25 cellular contexts compared by ENCODE assay signal in genomic region chr1:54161495-54162168, GRCh38. TPM values are rescaled to one million over a fixed set of nuclear protein-coding genes. Genes with fewer than 3 reads are reported as not detected.
"Had no signal": no experiment of that assay in that cellular context is flagged by ENCODE, and none has a peak within 500 bp of the region (broad histone marks: within the 10 kb centered on the region; RNA-seq: fewer than 3 reads in every experiment).

No MANE protein-coding gene starts in this region.

- DNase-seq: activated CD4-positive, alpha-beta memory T cell treated with anti-CD3 and anti-CD28 coated beads, Interleukin-2, amount 10 ng/mL, durations not matched to agents 7 days and 5 days; activated CD4-positive, alpha-beta T cell treated with anti-CD3 and anti-CD28 coated beads for 1 hour; activated CD4-positive, alpha-beta T cell treated with anti-CD3 and anti-CD28 coated beads, Interleukin-2, amount 10 ng/mL, durations not matched to agents 7 days and 5 days; activated CD8-positive, alpha-beta memory T cell treated with anti-CD3 and anti-CD28 coated beads, Interleukin-2, amount 50 U/mL, for 48 hours; activated gamma-delta T cell treated with Interleukin-2 at 50 U/mL for 16 hours; activated naive CD4-positive, alpha-beta T cell treated with anti-CD3 and anti-CD28 coated beads, Interleukin-2, amount 50 U/mL, for 16 hours; activated T-cell treated with anti-CD3 and anti-CD28 coated beads, Interleukin-2, amount 50 U/mL, for 4 hours; amniotic stem cell; central memory CD4-positive, alpha-beta T cell; dermis blood vessel endothelial cell; effector CD4-positive, alpha-beta T cell; esophagus squamous epithelium; foreskin melanocyte; left ventricle myocardium superior; mammary epithelial cell; naive B cell; nephron progenitor cell; nucleus accumbens; right cardiac atrium; stimulated activated CD4-positive, alpha-beta T cell treated with anti-CD3 and anti-CD28 coated beads, Interleukin-4, amount 100 ng/mL, for 24 hours; T-helper 2 cell; tibial artery had no signal

- ATAC-seq: activated T-cell treated with anti-CD3 and anti-CD28 coated beads, Interleukin-2, amount 50 U/mL, for 4 hours; activated T-helper 17 cell treated with anti-CD3 and anti-CD28 coated beads, Interleukin-2, amount 50 U/mL, for 72 hours; left ventricle myocardium superior; right cardiac atrium; stimulated activated effector memory CD8-positive, alpha-beta T cell treated with anti-CD3 and anti-CD28 coated beads, Interleukin-12 subunit alpha, Interleukin-12 subunit beta, amount 100 ng/mL, for 72 hours had no signal

RNA-seq across cellular contexts. Expression of gene CDCP2, which starts 8.8 kb away (rescaled TPM):
- total RNA-seq: activated CD4-positive, alpha-beta memory T cell treated with anti-CD3 and anti-CD28 coated beads, Interleukin-2, amount 10 ng/mL, durations not matched to agents 7 days and 5 days; activated CD4-positive, alpha-beta T cell treated with anti-CD3 and anti-CD28 coated beads, Interleukin-2, amount 10 ng/mL, durations not matched to agents 7 days and 5 days; activated T-cell treated with anti-CD3 and anti-CD28 coated beads, Interleukin-2, amount 50 U/mL, for 4 hours; left ventricle myocardium superior; mammary epithelial cell; right cardiac atrium; skeletal muscle tissue had no signal
